In genomic region chr17:31387438-31387837, GRCh38 we compare ENCODE assay signal across 20 cellular contexts.
"Had no signal": no experiment of that assay in that cellular context is flagged by ENCODE, and none has a peak within 500 bp of the region (broad histone marks: within the 10 kb centered on the region; RNA-seq: fewer than 3 reads in every experiment).

No MANE protein-coding gene starts in this region.

- H3K36me3 Mint-ChIP-seq: naive B cell; natural killer cell; stimulated activated effector memory CD8-positive, alpha-beta T cell treated with anti-CD3 and anti-CD28 coated beads, Interleukin-12 subunit alpha, Interleukin-12 subunit beta, amount 100 ng/mL, for 72 hours had no signal

- H3K27ac Mint-ChIP-seq: mesothelial cell of epicardium; natural killer cell; nephron progenitor cell; neural progenitor cell; progenitor cell of endocrine pancreas; stimulated activated naive CD8-positive, alpha-beta T cell treated with anti-CD3 and anti-CD28 coated beads, Interleukin-15, Interleukin-2, amounts not matched to agents 100 ng/mL and 50 ng/mL, for 24 hours had no signal

- H3K4me1 Mint-ChIP-seq: mesothelial cell of epicardium had no signal

- DNase-seq: hippocampal formation; left ventricle myocardium inferior; mesendoderm; naive B cell; natural killer cell; nephron progenitor cell; occipital lobe; ovary; stimulated activated CD4-positive, alpha-beta T cell treated with anti-CD3 and anti-CD28 coated beads, Interleukin-12 subunit alpha, Interleukin-12 subunit beta, amount 100 ng/mL, for 4 hours; stimulated activated CD4-positive, alpha-beta T cell treated with anti-CD3 and anti-CD28 coated beads, Interleukin-15, amount 100 ng/mL, for 24 hours; stimulated activated CD4-positive, alpha-beta T cell treated with anti-CD3 and anti-CD28 coated beads, Interleukin-2, amount 100 ng/mL, for 24 hours; stimulated activated CD4-positive, alpha-beta T cell treated with anti-CD3 and anti-CD28 coated beads, Interleukin-4, amount 100 ng/mL, for 1 hour; stimulated activated naive CD4-positive, alpha-beta T cell; trophoblast cell had no signal

- H3K4me3 Mint-ChIP-seq: mesothelial cell of epicardium; natural killer cell; nephron progenitor cell; neural progenitor cell; stimulated activated effector memory CD8-positive, alpha-beta T cell treated with anti-CD3 and anti-CD28 coated beads, Interleukin-12 subunit alpha, Interleukin-12 subunit beta, amount 100 ng/mL, for 72 hours; stimulated activated naive CD8-positive, alpha-beta T cell treated with anti-CD3 and anti-CD28 coated beads, Interleukin-15, Interleukin-2, amounts not matched to agents 100 ng/mL and 50 ng/mL, for 24 hours had no signal

- H3K9me3 Mint-ChIP-seq: mesothelial cell of epicardium; naive B cell; natural killer cell; nephron progenitor cell; neural progenitor cell; stimulated activated effector memory CD8-positive, alpha-beta T cell treated with anti-CD3 and anti-CD28 coated beads, Interleukin-12 subunit alpha, Interleukin-12 subunit beta, amount 100 ng/mL, for 72 hours; stimulated activated naive CD8-positive, alpha-beta T cell treated with anti-CD3 and anti-CD28 coated beads, Interleukin-15, Interleukin-2, amounts not matched to agents 100 ng/mL and 50 ng/mL, for 24 hours had no signal

- ATAC-seq: natural killer cell; sciatic nerve; stimulated activated effector memory CD8-positive, alpha-beta T cell treated with anti-CD3 and anti-CD28 coated beads, Interleukin-12 subunit alpha, Interleukin-12 subunit beta, amount 100 ng/mL, for 72 hours had no signal
